In the genomic region with DNA sequence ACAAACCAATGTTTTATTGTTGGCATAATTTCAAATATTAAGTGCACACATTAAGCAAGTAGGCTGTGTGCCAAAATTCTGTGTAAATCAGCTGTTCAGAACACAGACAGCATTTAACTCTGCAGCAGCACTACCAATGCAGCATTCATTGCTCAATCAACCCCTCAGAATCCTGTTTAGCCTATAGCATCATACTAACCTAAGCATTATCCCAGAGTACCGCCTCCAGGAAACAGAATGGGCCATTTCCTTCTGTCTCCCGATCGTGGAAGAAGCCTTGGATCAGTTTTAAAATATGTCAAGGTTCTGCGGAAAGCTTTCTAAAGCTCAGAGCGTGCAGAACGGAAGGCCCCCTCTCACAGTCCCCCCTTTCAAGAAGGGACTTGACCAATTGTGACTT, we compare ENCODE assay signal across 11 cellular contexts. TPM values are rescaled to one million over a fixed set of nuclear protein-coding genes. Genes with fewer than 3 reads are reported as not detected.
DNase-seq lines count a peak whose midpoint lies in the region; ATAC-seq, FAIRE-seq and TF ChIP-seq lines count a peak whose summit lies in the region.
"Had no signal": no experiment of that assay in that cellular context is flagged by ENCODE, and none has a peak within 500 bp of the region (broad histone marks: within the 10 kb centered on the region; RNA-seq: fewer than 3 reads in every experiment).

No MANE protein-coding gene starts in this region.

- ATAC-seq in A549 (peak; percentile 62 to 66; a peak in 4 of 6 replicates), GM18907 (IDR thresholded peaks at IDR 0.05; ENCODE audit: unreplicated experiment) (no peak)

- no peak for FAIRE-seq in A549 (lab: Jason Lieb, UNC)

- no peak overlapping the region for H3K4me3 ChIP-seq in A549
- H3K4me3 ChIP-seq in endocrine pancreas (ENCODE audit: control insufficient read depth, insufficient read depth, low read length): peak overlapping the region; percentile 12

- H3K4me1 ChIP-seq in A549 (no peaks in the 10 kb centered on the region), endocrine pancreas (ENCODE audit: control insufficient read depth, insufficient read depth, low read length) (no peaks in the 10 kb centered on the region)

- 49% methylated on average over 6 of the region's 6 CpGs for WGBS in A549 (ENCODE audit: missing lambda C conversion rate)

- no peak overlapping the region for H3K9ac ChIP-seq in endocrine pancreas (ENCODE audit: control insufficient read depth, insufficient read depth, low read length)

- TF ChIP-seq CTCF in A549 (IDR thresholded peaks at IDR 0.05): no peak

- TF ChIP-seq RAD21 in A549 (conservative IDR thresholded peaks at IDR 0.05 in 1 of 2, IDR thresholded peaks at IDR 0.05 in 1 of 2): no peak

- CTCF ChIA-PET in A549 (lab: Yijun Ruan, JAX): interaction anchor here (0.6 to 6.4 kb wide), 39 partner anchors 9 to 871 kb away, joined by 3 to 61 read pairs (median 5); no protein-coding TSS in a partner anchor

- no peaks in the 10 kb centered on the region for H3K9me3 ChIP-seq in A549
- H3K9me3 ChIP-seq in endocrine pancreas (ENCODE audit: control insufficient read depth, low read length): no peaks in the 10 kb centered on the region
- H3K9me3 ChIP-seq: esophagus muscularis mucosa, stomach had no signal

- TF ChIP-seq EP300 in A549 (IDR thresholded peaks at IDR 0.05): no peak

- H3K27ac ChIP-seq in A549: no peak overlapping the region
- H3K27ac ChIP-seq: esophagus muscularis mucosa, stomach had no signal

- H3K4me2 ChIP-seq in A549: peak overlapping the region; percentile 60; the same call in 1 of the 3 replicates

- H3K36me3 ChIP-seq in endocrine pancreas (ENCODE audit: control insufficient read depth, insufficient read depth, low read length): no peaks in the 10 kb centered on the region
- H3K36me3 ChIP-seq: esophagus muscularis mucosa, stomach had no signal

- H3K27me3 ChIP-seq in endocrine pancreas (ENCODE audit: control insufficient read depth, insufficient read depth, low read length): no peaks in the 10 kb centered on the region

- POLR2A ChIA-PET in A549 (lab: Yijun Ruan, JAX): no interaction called here

- TF ChIP-seq POLR2A in A549 (IDR thresholded peaks at IDR 0.05; ENCODE audit: low read length): no peak

- DNase-seq in A549 (ENCODE audit: low read depth in 1 of 2, low spot score in 1 of 2) (no peak), ELR (ENCODE audit: low read depth) (peak; percentile 11), NCI-H748 treated with DMSO at 0.1 percent for 48 hours (lab: John Stamatoyannopoulos, UW) (peak; percentile 50), NCI-H187 (lab: John Stamatoyannopoulos, UW) (no peak)
- no peak for DNase-seq in NK-92 treated with Interleukin-12 subunit alpha and Interleukin-12 subunit beta, amount 100 ng/mL, for 24 hours (lab: John Stamatoyannopoulos, UW)
- no peak for DNase-seq in activated CD4-positive, alpha-beta T cell treated with anti-CD3 and anti-CD28 coated beads, Interleukin-2, amount 50 U/mL, for 4 hours
- DNase-seq: aorta, stomach had no signal

TF ChIP-seq in A549, 52 proteins besides CTCF, POLR2A, EP300 and RAD21:
- TF ChIP-seq RNF2 (IDR thresholded peaks at IDR 0.05; ENCODE audit: borderline replicate concordance, low read depth) (no peak), CEBPB (IDR thresholded peaks at IDR 0.05) (0 out of 4 replicates have a peak, but pooled peaks of 1 of the 2 experiments have one; percentile 31)

RNA-seq across cellular contexts. Expression of a gene that starts 3.3 kb away (rescaled TPM):
- not detected in 2 replicates for polyA plus RNA-seq in A549 (2011; rRNA removed)
- polyA plus RNA-seq in A549 (2012; cell fraction: cytosol; rRNA removed): not detected in 2 replicates
- polyA plus RNA-seq in A549 (2012; cell fraction: nucleus; rRNA removed): not detected in 2 replicates
- polyA plus RNA-seq in A549 (2017; fragmentation: RNase III; extraction: RNeasy Plus Mini Kit Qiagen cat#74134 plus additional on column Dnase treatment): not detected in 3 replicates
- polyA minus RNA-seq in A549 (2011; rRNA and poly(A)+ RNA removed): not detected in 2 replicates
- polyA plus RNA-seq: aorta, stomach had no signal

RNA-seq across cellular contexts. Expression of a gene that starts 31.1 kb away (rescaled TPM):
- not detected in 2 replicates for polyA plus RNA-seq in A549 (2011; rRNA removed)
- polyA plus RNA-seq in A549 (2012; cell fraction: cytosol; rRNA removed): not detected in 2 replicates
- not detected in 2 replicates for polyA plus RNA-seq in A549 (2012; cell fraction: nucleus; rRNA removed)
- polyA plus RNA-seq in A549 (2017; fragmentation: RNase III; extraction: RNeasy Plus Mini Kit Qiagen cat#74134 plus additional on column Dnase treatment): not detected in 3 replicates
- not detected in 2 replicates for polyA minus RNA-seq in A549 (2011; rRNA and poly(A)+ RNA removed)
- polyA plus RNA-seq: aorta had no signal

Comparison
In these comparisons a context has a peak if more than half of its experiments do, and no peak if none do; other contexts are left out.
1. DNase-seq: peak in ELR (single experiment) and NCI-H748 treated with DMSO at 0.1 percent for 48 hours (single experiment); none in A549 (0 of 2), NCI-H187 (0 of 2), NK-92 treated with Interleukin-12 subunit alpha and Interleukin-12 subunit beta, amount 100 ng/mL, for 24 hours (single experiment) and activated CD4-positive, alpha-beta T cell treated with anti-CD3 and anti-CD28 coated beads, Interleukin-2, amount 50 U/mL, for 4 hours (0 of 2).